In the genomic region with DNA sequence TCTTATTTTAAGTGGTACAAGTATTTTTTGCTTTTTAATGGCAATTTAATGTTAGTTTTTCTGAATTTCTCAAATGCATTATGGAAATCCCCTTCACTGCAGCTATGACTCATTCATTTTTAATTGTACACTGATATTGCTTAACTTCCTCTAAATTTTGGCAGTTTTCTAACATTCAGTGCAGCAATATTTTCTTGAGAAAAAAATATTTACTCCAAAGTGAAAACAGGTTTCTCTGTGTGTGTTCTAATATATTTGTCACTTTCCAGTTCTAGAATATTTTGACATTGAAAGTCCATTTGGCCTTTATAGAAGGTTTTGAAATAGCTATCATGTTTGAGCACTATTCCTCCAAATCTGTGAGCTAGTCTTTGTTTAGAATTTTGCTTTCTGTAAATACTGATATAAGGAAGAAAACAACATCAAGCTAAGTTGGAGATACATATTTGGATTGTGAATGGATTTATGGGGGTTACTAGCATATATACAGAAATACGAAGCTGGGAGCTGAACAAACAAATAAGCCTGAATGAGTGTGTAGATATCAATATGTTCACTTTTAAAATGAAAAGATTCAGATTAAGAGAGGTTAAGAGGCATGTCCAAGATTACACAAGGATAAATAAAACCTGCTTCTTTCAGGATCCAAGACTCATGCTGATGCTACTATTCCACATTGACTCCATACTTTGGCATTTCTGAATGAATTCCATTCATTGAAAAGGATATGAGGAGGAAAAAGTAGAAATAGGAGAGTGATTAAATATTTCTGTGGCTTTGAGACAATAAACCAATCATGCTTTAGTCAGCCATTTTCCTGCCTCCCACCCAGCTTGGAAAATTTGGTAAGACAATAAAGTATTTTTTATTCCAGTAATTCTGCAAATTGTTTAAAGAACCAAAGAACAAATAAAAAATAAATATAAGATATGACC, we compare ENCODE assay signal across 11 cellular contexts. TPM values are rescaled to one million over a fixed set of nuclear protein-coding genes. Genes with fewer than 3 reads are reported as not detected.
DNase-seq lines count a peak whose midpoint lies in the region; ATAC-seq, FAIRE-seq and TF ChIP-seq lines count a peak whose summit lies in the region.
"Had no signal": no experiment of that assay in that cellular context is flagged by ENCODE, and none has a peak within 500 bp of the region (broad histone marks: within the 10 kb centered on the region; RNA-seq: fewer than 3 reads in every experiment).

No MANE protein-coding gene starts in this region.

- no peaks in the 10 kb centered on the region for H3K79me2 ChIP-seq in endothelial cell of umbilical vein (ENCODE audit: control insufficient read depth, insufficient read depth, low read length)

- no peaks in the 10 kb centered on the region for H3K9me3 ChIP-seq in endothelial cell of umbilical vein (replicated peaks; ENCODE audit: control insufficient read depth, insufficient read depth, low read length)

- no peak for TF ChIP-seq POLR2A in endothelial cell of umbilical vein (IDR thresholded peaks at IDR 0.05; ENCODE audit: low read depth, low read length)

- H3K27ac ChIP-seq in endothelial cell of umbilical vein (ENCODE audit: insufficient read depth, low read depth, low read length) = peak overlapping the region; percentile 58

- peaks cover 20% of the 10 kb centered on the region for H3K4me1 ChIP-seq in endothelial cell of umbilical vein (ENCODE audit: control insufficient read depth, extremely low read depth, insufficient read depth, low read length)

- H3K4me3 ChIP-seq in endothelial cell of umbilical vein (replicated peaks in 1 of 3; ENCODE audit: insufficient read depth in 1 of 3, low read depth in 1 of 3, low read length in 3 of 3) = no peak overlapping the region

- H2AFZ ChIP-seq in endothelial cell of umbilical vein (ENCODE audit: low read depth, low read length) = peak overlapping the region; percentile 66

- peak; percentile 53 for DNase-seq in COLO829 (ENCODE audit: low spot score)
- DNase-seq in NOMO-1 (lab: John Stamatoyannopoulos, UW; ENCODE audit: unreplicated experiment in 2 of 2) = peak; percentile 56 to 84
- DNase-seq in endothelial cell of umbilical vein (ENCODE audit: low read depth, low spot score) = peak; percentile 78
- no peak for DNase-seq in omental fat pad (ENCODE audit: low spot score)
- no peak for DNase-seq in activated CD4-positive, CD25-positive, alpha-beta regulatory T cell (lab: John Stamatoyannopoulos, UW)
- DNase-seq in stimulated activated CD4-positive, alpha-beta T cell treated with anti-CD3 and anti-CD28 coated beads, Interleukin-4, amount 100 ng/mL, for 1 hour = no peak
- no peak for DNase-seq in T-helper 9 cell
- DNase-seq: activated CD8-positive, alpha-beta memory T cell treated with anti-CD3 and anti-CD28 coated beads, Interleukin-2, amount 50 U/mL, for 4 hours; NCI-H2227 treated with DMSO at 0.1 percent for 48 hours had no signal

- H3K36me3 ChIP-seq in endothelial cell of umbilical vein (ENCODE audit: control insufficient read depth in 2 of 2, extremely low read depth in 1 of 2, insufficient read depth in 2 of 2, low read length in 2 of 2) = no peaks in the 10 kb centered on the region

- BruUV-seq in endothelial cell of umbilical vein (replicated peaks; lab: Mats Ljungman, UMichigan) = no TSS peak

- H3K9ac ChIP-seq in endothelial cell of umbilical vein (replicated peaks; ENCODE audit: extremely low read depth, insufficient read depth, low read length) = peak overlapping the region; percentile 25

- intact Hi-C loops in endothelial cell of umbilical vein (cut with micrococcal nuclease) = loop anchor here (2.0 kb wide), 1 partner anchor 212 kb away; no protein-coding TSS in a partner anchor

- no peaks in the 10 kb centered on the region for H3K27me3 ChIP-seq in endothelial cell of umbilical vein (ENCODE audit: control insufficient read depth in 2 of 2, insufficient read depth in 2 of 2, low read length in 2 of 2)

- no peaks in the 10 kb centered on the region for H4K20me1 ChIP-seq in endothelial cell of umbilical vein (replicated peaks; ENCODE audit: control insufficient read depth, extremely low read depth, insufficient read depth, low read length)

- dilution Hi-C loops in endothelial cell of umbilical vein (cut with MboI; ENCODE audit: extremely low pct_ligation_motif_present, low sequenced_read_pairs) = no loop called here

- peak overlapping the region; percentile 77 for H3K4me2 ChIP-seq in endothelial cell of umbilical vein (ENCODE audit: insufficient read depth, low read length)

- ATAC-seq in omental fat pad (ENCODE audit: low FRiP score) (peak; percentile 76), GM18519 (IDR thresholded peaks at IDR 0.05; ENCODE audit: low FRiP score, unreplicated experiment) (no peak)

- POLR2A ChIA-PET in endothelial cell of umbilical vein (lab: Charles Lee) = no interaction called here

- TF ChIP-seq CTCF in endothelial cell of umbilical vein (IDR thresholded peaks at IDR 0.05; ENCODE audit: extremely low read depth in 1 of 2, insufficient read depth in 1 of 2, low read depth in 1 of 2, low read length in 2 of 2) (no peak), omental fat pad (IDR thresholded peaks at IDR 0.05) (no peak)

- FAIRE-seq in endothelial cell of umbilical vein (lab: Jason Lieb, UNC) = peak; percentile 38
- FAIRE-seq: HTR-8/SVneo had no signal

- CTCF ChIA-PET in endothelial cell of umbilical vein (lab: Charles Lee) = interaction anchor here (1.3 to 2.4 kb wide), 3 partner anchors 54 to 225 kb away, joined by 3 to 13 read pairs (median 3); no protein-coding TSS in a partner anchor

- no peaks in the 10 kb centered on the region for H3K9me1 ChIP-seq in endothelial cell of umbilical vein (replicated peaks; ENCODE audit: control insufficient read depth, extremely low read depth, insufficient read depth, low read length)

TF ChIP-seq in endothelial cell of umbilical vein, 7 proteins besides CTCF, POLR2A, EP300 and RAD21:
- no peak for TF ChIP-seq GATA2 (IDR thresholded peaks at IDR 0.05; ENCODE audit: insufficient read depth, insufficient read length, low read depth, low read length)
- TF ChIP-seq MYC (IDR thresholded peaks at IDR 0.05; ENCODE audit: low read depth, low read length) = no peak
- TF ChIP-seq EZH2 (IDR thresholded peaks at IDR 0.05; ENCODE audit: borderline replicate concordance, low read depth, low read length, severe bottlenecking) = no peak
- TF ChIP-seq, protein P1, sequence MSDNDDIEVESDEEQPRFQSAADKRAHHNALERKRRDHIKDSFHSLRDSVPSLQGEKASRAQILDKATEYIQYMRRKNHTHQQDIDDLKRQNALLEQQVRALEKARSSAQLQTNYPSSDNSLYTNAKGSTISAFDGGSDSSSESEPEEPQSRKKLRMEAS (IDR thresholded peaks at IDR 0.05; ENCODE audit: insufficient read depth, insufficient read length) = no peak
- TF ChIP-seq POLR2AphosphoS5 (IDR thresholded peaks at IDR 0.05; ENCODE audit: insufficient read depth, low read depth, low read length) = no peak
- peak; percentile 75 for TF ChIP-seq JUN (IDR thresholded peaks at IDR 0.05; ENCODE audit: borderline replicate concordance, insufficient read depth, insufficient read length, low read depth)
- peak; percentile 87 for TF ChIP-seq FOS (IDR thresholded peaks at IDR 0.05; ENCODE audit: borderline replicate concordance, insufficient read depth, low read length)

RNA-seq across cellular contexts. Expression of a gene that starts 57.4 kb away (rescaled TPM):
- total RNA-seq in endothelial cell of umbilical vein (22.2 and 28.2 TPM in 2 replicates), omental fat pad (10 to 100 TPM; 13.4 to 45.6 (median 18.6) TPM)
- 7.7 and 9.3 TPM in 2 replicates for polyA plus RNA-seq in endothelial cell of umbilical vein
- polyA plus RNA-seq in endothelial cell of umbilical vein (2011; cell fraction: cytosol; rRNA removed) = 9.7 and 11.0 TPM in 2 replicates
- polyA plus RNA-seq in endothelial cell of umbilical vein (2011; cell fraction: nucleus; rRNA removed) = 17.3 and 23.1 TPM in 2 replicates
- 23.4 and 30.0 TPM in 2 replicates for polyA plus RNA-seq in endothelial cell of umbilical vein (2012)
- polyA minus RNA-seq in endothelial cell of umbilical vein = 30.9 and 37.5 TPM in 2 replicates
- 1.6 TPM for polyA minus RNA-seq in endothelial cell of umbilical vein (2011; cell fraction: cytosol; rRNA and poly(A)+ RNA removed)
- 66.6 and 75.1 TPM in 2 replicates for polyA minus RNA-seq in endothelial cell of umbilical vein (2011; cell fraction: nucleus; rRNA and poly(A)+ RNA removed)

Comparison
In these comparisons a context has a peak if more than half of its experiments do, and no peak if none do; other contexts are left out.
1. DNase-seq: peak in COLO829 (single experiment), NOMO-1 (2 of 2) and endothelial cell of umbilical vein (single experiment); none in omental fat pad (single experiment), activated CD4-positive, CD25-positive, alpha-beta regulatory T cell (0 of 4), stimulated activated CD4-positive, alpha-beta T cell treated with anti-CD3 and anti-CD28 coated beads, Interleukin-4, amount 100 ng/mL, for 1 hour (single experiment) and T-helper 9 cell (single experiment).